Comparison of ENCODE assay signal across 10 cellular contexts in the genomic region with DNA sequence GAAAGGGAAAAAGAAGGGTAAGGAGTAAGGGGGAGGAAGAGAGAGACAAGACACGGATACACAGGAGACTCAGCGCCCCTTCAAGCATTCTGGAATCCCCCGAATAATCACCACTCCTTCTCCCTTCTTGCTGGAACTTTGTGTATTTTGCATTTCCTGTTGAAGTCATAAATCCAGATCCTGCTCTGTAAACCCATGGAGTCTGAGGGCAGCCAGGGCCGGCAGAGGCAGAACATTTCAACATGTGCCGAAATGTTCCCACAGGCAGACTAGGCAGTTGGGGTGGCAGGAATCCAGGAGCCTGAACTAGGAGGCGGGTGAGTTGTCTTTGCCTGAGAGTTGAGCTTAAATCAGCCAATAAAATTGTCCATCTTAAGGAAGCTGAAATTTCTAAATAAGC.
DNase-seq lines count a peak whose midpoint lies in the region; ATAC-seq, FAIRE-seq and TF ChIP-seq lines count a peak whose summit lies in the region.
"Had no signal": no experiment of that assay in that cellular context is flagged by ENCODE, and none has a peak within 500 bp of the region (broad histone marks: within the 10 kb centered on the region; RNA-seq: fewer than 3 reads in every experiment).

No MANE protein-coding gene starts in this region.

- TF ChIP-seq POLR2A in HepG2 (IDR thresholded peaks at IDR 0.05; ENCODE audit: insufficient read depth in 1 of 2, low read depth in 2 of 2, low read length in 2 of 2) (no peak), spleen (IDR thresholded peaks at IDR 0.05) (no peak)

- TF ChIP-seq EP300 in HepG2 (IDR thresholded peaks at IDR 0.05; ENCODE audit: low read depth in 2 of 2, low read length in 2 of 2), result no peak
- TF ChIP-seq EP300 in HepG2 (CRISPR knock-in tag; IDR thresholded peaks at IDR 0.05; ENCODE audit: borderline replicate concordance), result no peak

- intact Hi-C loops in colonic mucosa (cut with DNase I), result no loop called here
- intact Hi-C loops in HepG2 (cut with micrococcal nuclease; ENCODE audit: unreplicated experiment), result no loop called here
- intact Hi-C loops in spleen (cut with DNase I; ENCODE audit: low total_unique reads), result no loop called here

- no TSS peak for BruUV-seq in HepG2 (replicated peaks; lab: Mats Ljungman, UMichigan)

- H3K4me1 ChIP-seq in colonic mucosa (no peaks in the 10 kb centered on the region), HepG2 (ENCODE audit: insufficient read depth, low read length) (peaks cover 17% of the 10 kb centered on the region), spleen (peaks cover 0 to 63% (median 19%) of the 10 kb centered on the region in 6 donors)

- POLR2A ChIA-PET in HepG2 (lab: Yijun Ruan, JAX), result no interaction called here

- no peaks in the 10 kb centered on the region for H3K79me2 ChIP-seq in HepG2 (ENCODE audit: insufficient read depth, low read length)

- TF ChIP-seq CTCF in colonic mucosa (IDR thresholded peaks at IDR 0.05) (no peak), HepG2 (CRISPR knock-in tag; IDR thresholded peaks at IDR 0.05) (no peak), spleen (IDR thresholded peaks at IDR 0.05 in 8 of 11, conservative IDR thresholded peaks at IDR 0.05 in 3 of 11) (no peak)

- H3K27me3 ChIP-seq in colonic mucosa (no peaks in the 10 kb centered on the region), HepG2 (ENCODE audit: control insufficient read depth in 1 of 2, insufficient read depth in 2 of 2, low read length in 2 of 2) (peaks cover 8 to 32% of the 10 kb centered on the region in 2 experiments; a peak in 4 of 5 replicates), spleen (replicated peaks in 1 of 7) (no peaks in the 10 kb centered on the region)

- ATAC-seq in HepG2, result no peak
- no peak for ATAC-seq in HG03469 (IDR thresholded peaks at IDR 0.05; ENCODE audit: unreplicated experiment)
- no peak for ATAC-seq in HG03039 (IDR thresholded peaks at IDR 0.05; ENCODE audit: unreplicated experiment)
- ATAC-seq in GM19023 (IDR thresholded peaks at IDR 0.05; ENCODE audit: unreplicated experiment), result no peak

- H2AFZ ChIP-seq in HepG2 (ENCODE audit: low read length), result no peak overlapping the region

- no peak for FAIRE-seq in HepG2 (lab: Jason Lieb, UNC)

- H3K4me3 ChIP-seq in colonic mucosa, result no peak overlapping the region
- no peak overlapping the region for H3K4me3 ChIP-seq in HepG2 (replicated peaks in 1 of 3; ENCODE audit: insufficient read depth in 1 of 3, low read depth in 2 of 3, low read length in 3 of 3)
- H3K4me3 ChIP-seq in spleen, result no peak overlapping the region

- no peaks in the 10 kb centered on the region for H4K20me1 ChIP-seq in HepG2 (ENCODE audit: insufficient read depth, low read length)

- H3K9ac ChIP-seq in colonic mucosa (ENCODE audit: low read depth in 2 of 2, low read length in 2 of 2) (no peak overlapping the region), HepG2 (ENCODE audit: insufficient read depth, low read depth, low read length) (no peak overlapping the region)

- in situ Hi-C loops in HepG2 (cut with HindIII; ENCODE audit: extremely low pct_ligation_motif_present, low pct_unique_long_range_greater_than_20kb), result no loop called here

- no peaks in the 10 kb centered on the region for H3K36me3 ChIP-seq in colonic mucosa
- no peaks in the 10 kb centered on the region for H3K36me3 ChIP-seq in HepG2 (replicated peaks in 1 of 2; ENCODE audit: control insufficient read depth in 1 of 2, insufficient read depth in 2 of 2, low read length in 2 of 2)
- H3K36me3 ChIP-seq in spleen, result no peaks in the 10 kb centered on the region

- 69% methylated on average over 6 of the region's 6 CpGs for WGBS in HepG2 (ENCODE audit: low lambda C conversion rate)
- WGBS in spleen, 5 donors, result 49 to 73% (median 70%) methylated on average over 6 of the region's 6 CpGs

- H3K27ac ChIP-seq in colonic mucosa, result peak overlapping the region; percentile 61
- no peak overlapping the region for H3K27ac ChIP-seq in HepG2 (ENCODE audit: extremely low read length, insufficient read depth, low read length)
- peak overlapping the region in 6 of 8 donors; percentile 41 to 76 (median 73) for H3K27ac ChIP-seq in spleen

- DNase-seq in HCEC 1CT (peak; percentile 97), colonic mucosa (peak; percentile 69), HepG2 (ENCODE audit: low spot score) (no peak), spleen (no peak), OCI-M2 (lab: John Stamatoyannopoulos, UW; ENCODE audit: unreplicated experiment) (no peak)
- DNase-seq: NCI-H1436 treated with DMSO at 0.1 percent for 48 hours; stimulated activated CD4-positive, alpha-beta T cell treated with anti-CD3 and anti-CD28 coated beads, Interleukin-4, amount 100 ng/mL, for 1 hour had no signal

- CTCF ChIA-PET in HepG2 (lab: Yijun Ruan, JAX; ENCODE audit: low intra/inter-chr PET ratio, low total read pairs), result no interaction called here

- H3K9me3 ChIP-seq in colonic mucosa, result no peaks in the 10 kb centered on the region
- H3K9me3 ChIP-seq in HepG2 (ENCODE audit: low read length), result no peaks in the 10 kb centered on the region
- no peaks in the 10 kb centered on the region for H3K9me3 ChIP-seq in spleen

- TF ChIP-seq RAD21 in HepG2 (CRISPR knock-in tag; IDR thresholded peaks at IDR 0.05), result no peak

- H3K4me2 ChIP-seq in HepG2 (ENCODE audit: low read depth, low read length), result no peak overlapping the region

TF ChIP-seq in HepG2, 621 proteins besides CTCF, POLR2A, EP300 and RAD21:
- TF ChIP-seq ZZZ3 (CRISPR knock-in tag; IDR thresholded peaks at IDR 0.05; ENCODE audit: borderline replicate concordance) (no peak), PCBP2 (optimal IDR thresholded peaks at IDR 0.05; ENCODE audit: low read depth, low read length, poor library complexity, severe bottlenecking) (peak; percentile 12)

Comparison
In these comparisons a context has a peak if more than half of its experiments do, and no peak if none do; other contexts are left out.
1. DNase-seq: peak in HCEC 1CT (single experiment) and colonic mucosa (single experiment); none in HepG2 (single experiment), spleen (single experiment) and OCI-M2 (single experiment).